ENCODE assay signal across 8 cellular contexts in the genomic region with DNA sequence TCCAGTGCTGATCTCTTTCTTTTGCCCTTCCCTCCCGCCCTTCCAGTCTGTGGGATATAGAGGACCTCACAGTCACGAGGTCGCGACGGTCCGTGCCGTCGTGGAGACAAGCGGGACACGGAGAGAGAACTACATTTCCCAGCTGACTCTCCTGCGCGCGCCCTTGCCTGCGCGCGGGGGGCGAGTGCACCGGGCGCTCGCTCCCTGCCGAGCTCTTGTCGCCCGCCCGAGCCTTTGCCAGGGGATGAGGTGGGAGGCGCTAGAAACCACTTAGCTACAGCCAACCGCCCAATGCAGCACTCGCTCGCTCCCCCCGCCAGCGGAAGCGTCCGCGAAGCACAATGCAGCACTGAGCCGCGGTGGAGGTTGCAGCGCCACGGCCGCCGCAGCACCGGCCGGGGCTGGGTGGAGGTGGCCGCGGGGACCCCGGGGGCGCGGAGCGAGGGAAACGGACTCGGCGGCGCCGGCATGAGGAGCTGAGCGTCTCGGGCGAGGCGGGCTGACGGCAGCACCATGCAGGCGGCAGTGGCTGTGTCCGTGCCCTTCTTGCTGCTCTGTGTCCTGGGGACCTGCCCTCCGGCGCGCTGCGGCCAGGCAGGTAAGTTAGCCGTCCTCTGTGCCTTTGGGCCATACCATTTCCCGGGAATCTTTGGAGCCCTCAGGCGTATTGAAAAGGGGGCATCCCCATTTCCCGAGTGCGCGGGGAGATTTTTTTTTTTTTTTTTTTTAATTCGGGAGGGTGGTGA. TPM values are rescaled to one million over a fixed set of nuclear protein-coding genes. Genes with fewer than 3 reads are reported as not detected.
A peak's percentile ranks its signal among the peaks of the same experiment; 100 is the strongest.
DNase-seq lines count a peak whose midpoint lies in the region; ATAC-seq and TF ChIP-seq lines count a peak whose summit lies in the region.

Gene ADAM22, plus strand, starts transcription at position 299 of the 746 bp plus-strand sequence. Its CDS starts 215 bp downstream, at position 514.

- peaks cover 37% of the 10 kb centered on the region for H3K27me3 Mint-ChIP-seq in endodermal cell (ENCODE audit: insufficient read depth)

- no peaks in the 10 kb centered on the region for H3K9me3 ChIP-seq in endodermal cell (ENCODE audit: control insufficient read depth, low read length)

- TF ChIP-seq CTCF in endodermal cell (conservative IDR thresholded peaks at IDR 0.05): peak; percentile 23

- H3K27ac ChIP-seq in endodermal cell (ENCODE audit: low read depth, low read length): peak within 1 kb of the TSS; percentile 29

- DNase-seq in Caki2 (ENCODE audit: low read depth): peak; percentile 91
- DNase-seq in HT1080 (ENCODE audit: low read depth): peak; percentile 95
- DNase-seq in NOMO-1 treated with DMSO at 0.1 percent for 48 hours (lab: John Stamatoyannopoulos, UW; ENCODE audit: unreplicated experiment): peak; percentile 98
- peak; percentile 61 for DNase-seq in activated CD8-positive, alpha-beta memory T cell treated with anti-CD3 and anti-CD28 coated beads, Interleukin-2, amount 50 U/mL, for 1 hour (ENCODE audit: extremely low read depth)
- peak; percentile 96 for DNase-seq in endodermal cell
- DNase-seq in midbrain (lab: John Stamatoyannopoulos, UW): peak; percentile 96
- DNase-seq in stimulated activated CD8-positive, alpha-beta memory T cell treated with anti-CD3 and anti-CD28 coated beads, Interleukin-15, amount 100 ng/mL, for 48 hours (ENCODE audit: low read depth in 2 of 2): peak; percentile 79 to 84

- peak within 1 kb of the TSS; percentile 81 for H3K4me3 Mint-ChIP-seq in endodermal cell

- 0 to 1% methylated on average over 15 to 70 of the region's 70 CpGs for WGBS in endodermal cell (ENCODE audit: insufficient coverage in 1 of 2, insufficient read length in 1 of 2), 2 experiments

- ATAC-seq in GM21367 (IDR thresholded peaks at IDR 0.05; ENCODE audit: unreplicated experiment): peak; percentile 97

- no peaks in the 10 kb centered on the region for H3K9me3 Mint-ChIP-seq in endodermal cell

- in situ Hi-C loops in Caki2 (cut with HindIII; ENCODE audit: low pct_unique_long_range_greater_than_20kb, low sequenced_read_pairs): no loop called here

- peak within 1 kb of the TSS; percentile 78 for H3K27ac Mint-ChIP-seq in endodermal cell

- H3K27me3 ChIP-seq in endodermal cell (ENCODE audit: control insufficient read depth, insufficient read depth, low read length, poor library complexity, severe bottlenecking): peaks cover 32% of the 10 kb centered on the region

- peaks cover 7% of the 10 kb centered on the region for H3K4me1 Mint-ChIP-seq in endodermal cell

- H3K9ac ChIP-seq in endodermal cell (ENCODE audit: extremely low read depth, low read length, poor library complexity, severe bottlenecking): peak within 1 kb of the TSS; percentile 40

- H3K4me3 ChIP-seq in endodermal cell (ENCODE audit: low read length): peak within 1 kb of the TSS; percentile 87

- no peaks in the 10 kb centered on the region for H3K4me1 ChIP-seq in endodermal cell (ENCODE audit: control insufficient read depth, insufficient read depth, low read length)

- H3K36me3 ChIP-seq in endodermal cell (ENCODE audit: control insufficient read depth, insufficient read depth, low read length): no peaks in the 10 kb centered on the region

- peaks cover 2% of the 10 kb centered on the region for H3K36me3 Mint-ChIP-seq in endodermal cell (ENCODE audit: low read depth)

RNA-seq across cellular contexts. Expression of gene ADAM22, which starts in this region (rescaled TPM):
- 0.37 and 0.61 TPM in 2 replicates for total RNA-seq in Caki2 (2014; rRNA removed; shearing (Covaris generic); ENCODE audit: low replicate concordance)
- 5.9 and 7.0 TPM in 2 replicates for total RNA-seq in HT1080 (2014; rRNA removed; shearing (Covaris generic))
- polyA plus RNA-seq in HT1080 (2015; cell fraction: cytosol; rRNA removed): 4.5 and 4.7 TPM in 2 replicates
- 7.4 and 8.3 TPM in 2 replicates for polyA plus RNA-seq in HT1080 (2015; cell fraction: nucleus; rRNA removed)
- total RNA-seq in endodermal cell: 10 to 100 TPM; 10.9 to 11.5 TPM
- 6.4 TPM for polyA plus RNA-seq in endodermal cell (2013, experiment 1 of 2)
- 7.0 TPM for polyA plus RNA-seq in endodermal cell (2013, experiment 2 of 2)

Comparison
In these comparisons a context has a peak if more than half of its experiments do, and no peak if none do; other contexts are left out.
1. Peak in every context shown above with its lines: DNase-seq, ATAC-seq, H3K4me3 ChIP-seq and H3K27ac ChIP-seq.
2. Peak in DNase-seq in Caki2; RNA of the gene not detected or under 1 TPM.